Comparison of ENCODE assay signal across 8 cellular contexts in the genomic region with DNA sequence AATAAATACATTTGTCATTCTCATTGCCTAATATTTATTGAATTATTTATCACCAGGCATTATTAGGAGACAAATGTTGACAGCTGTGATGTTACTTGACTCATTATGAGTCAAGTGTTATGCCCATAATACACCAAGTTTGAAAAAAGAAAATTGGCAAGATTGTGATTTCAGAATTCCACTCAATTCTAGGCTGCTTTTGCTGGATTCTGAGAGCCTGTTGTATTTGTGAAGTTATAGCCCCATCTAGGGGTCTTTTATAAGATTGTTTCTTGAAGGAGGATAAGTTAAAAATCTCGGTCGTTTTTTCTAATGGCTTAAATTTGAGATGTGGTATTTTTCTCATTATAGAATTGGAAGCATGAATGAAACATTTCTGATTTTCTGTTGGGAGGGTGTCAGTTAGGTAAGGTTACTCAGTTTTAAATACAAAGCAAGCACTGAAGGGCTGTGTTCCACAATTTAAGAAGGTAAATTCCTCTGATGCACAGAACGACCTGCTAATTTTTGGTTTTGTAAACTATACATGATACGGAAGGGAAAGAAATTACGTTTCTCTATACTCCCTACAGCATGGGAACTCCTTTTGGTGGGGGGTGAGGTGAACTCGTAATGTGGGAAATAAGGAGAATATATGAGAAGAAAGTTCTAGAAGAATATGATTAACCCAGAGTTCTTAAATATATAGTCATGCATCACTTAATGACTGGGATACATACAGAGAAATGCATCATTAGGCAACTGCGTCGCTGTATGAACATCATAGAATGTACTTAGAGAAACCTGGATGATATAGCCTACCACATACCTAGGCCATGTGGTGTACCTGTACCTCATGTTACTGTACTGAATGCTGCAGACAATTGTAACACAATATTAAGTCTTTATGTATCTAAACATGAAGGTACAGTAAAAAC. TPM values are rescaled to one million over a fixed set of nuclear protein-coding genes. Genes with fewer than 3 reads are reported as not detected.
DNase-seq lines count a peak whose midpoint lies in the region; ATAC-seq and TF ChIP-seq lines count a peak whose summit lies in the region.

No MANE protein-coding gene starts in this region.

- no peak overlapping the region for H2AFZ ChIP-seq in neural cell (ENCODE audit: low read depth, low read length)

- POLR2A ChIA-PET in Panc1 (lab: Charles Lee), result interaction anchor here (0.6 kb wide), 1 partner anchor 46 kb away, joined by 3 read pairs; no protein-coding TSS in a partner anchor

- peak; percentile 95 for TF ChIP-seq RAD21 in neural cell (conservative IDR thresholded peaks at IDR 0.05)

- no peaks in the 10 kb centered on the region for H3K9me2 ChIP-seq in neural cell (ENCODE audit: insufficient read depth, low read length)

- peak overlapping the region; percentile 49 for H3K27ac ChIP-seq in Panc1 (ENCODE audit: low read length)
- H3K27ac ChIP-seq in neural cell (ENCODE audit: low read length), result no peak overlapping the region

- H3K27me3 ChIP-seq in Panc1 (ENCODE audit: control insufficient read depth, insufficient read depth, low read length) (no peaks in the 10 kb centered on the region), neural cell (ENCODE audit: insufficient read depth, low read depth, low read length) (no peaks in the 10 kb centered on the region)

- ATAC-seq in Panc1 (peak; percentile 72), GM19452 (IDR thresholded peaks at IDR 0.05; ENCODE audit: unreplicated experiment) (no peak), GM21528 (IDR thresholded peaks at IDR 0.05; ENCODE audit: low FRiP score, unreplicated experiment) (no peak)

- CTCF ChIA-PET in Panc1 (lab: Charles Lee), result interaction anchor here (1.0 to 1.4 kb wide), 5 partner anchors 142 to 173 kb away, joined by 3 to 10 read pairs (median 5); no protein-coding TSS in a partner anchor

- H3K4me1 ChIP-seq in Panc1 (ENCODE audit: control insufficient read depth, insufficient read depth, low read length), result peaks cover 22% of the 10 kb centered on the region

- no peak overlapping the region for H3K4me2 ChIP-seq in neural cell (ENCODE audit: low read length)

- H3K36me3 ChIP-seq in Panc1 (ENCODE audit: control insufficient read depth, insufficient read depth, low read length) (no peaks in the 10 kb centered on the region), neural cell (ENCODE audit: insufficient read depth, low read length) (no peaks in the 10 kb centered on the region)

- intact Hi-C loops in Panc1 (cut with micrococcal nuclease; ENCODE audit: unreplicated experiment), result loop anchor here (1.0 to 10.0 kb wide), 4 partner anchors 48 to 438 kb away; no protein-coding TSS in a partner anchor

- in situ Hi-C loops in Panc1 (cut with HindIII; ENCODE audit: low pct_unique_long_range_greater_than_20kb, low sequenced_read_pairs), result no loop called here

- H3K4me3 ChIP-seq in Jurkat, Clone E6-1 (ENCODE audit: low read length), result no peak overlapping the region
- H3K4me3 ChIP-seq in Panc1 (ENCODE audit: low read depth in 2 of 2, low read length in 2 of 2), result no peak overlapping the region
- no peak overlapping the region for H3K4me3 ChIP-seq in epithelial cell of proximal tubule (ENCODE audit: low read depth, low read length)
- H3K4me3 ChIP-seq in neural cell (ENCODE audit: low read length), result no peak overlapping the region

- BruUV-seq in Panc1 (replicated peaks; lab: Mats Ljungman, UMichigan), result no TSS peak

- TF ChIP-seq EP300 in neural cell (conservative IDR thresholded peaks at IDR 0.05; ENCODE audit: poor library complexity, severe bottlenecking), result no peak

- H3F3A ChIP-seq in neural cell (ENCODE audit: insufficient read depth, low read length, poor library complexity, severe bottlenecking), result no peaks in the 10 kb centered on the region

- peak; percentile 10 for DNase-seq in DMS153 (lab: John Stamatoyannopoulos, UW)
- DNase-seq in Jurkat, Clone E6-1 (ENCODE audit: low read depth, low spot score), result peak; percentile 37
- peak; percentile 74 for DNase-seq in Panc1 (ENCODE audit: low read depth, low spot score)
- DNase-seq in epithelial cell of proximal tubule (ENCODE audit: low read depth), result peak; percentile 16
- DNase-seq in activated CD4-positive, CD25-positive, alpha-beta regulatory T cell (lab: John Stamatoyannopoulos, UW), result no peak

- peaks cover 6% of the 10 kb centered on the region; the same call in 1 of the 2 replicates for H3K9me3 ChIP-seq in Panc1 (ENCODE audit: control insufficient read depth, insufficient read depth, low read depth, low read length)
- no peaks in the 10 kb centered on the region for H3K9me3 ChIP-seq in neural cell (ENCODE audit: low read length)

- no peak overlapping the region for H3K9ac ChIP-seq in neural cell (ENCODE audit: low read length)

- no peaks in the 10 kb centered on the region for H3K79me2 ChIP-seq in neural cell (replicated peaks; ENCODE audit: insufficient read depth, low read length)

- TF ChIP-seq CTCF in Panc1 (IDR thresholded peaks at IDR 0.05) (peak; percentile 63; the same call in 1 of the 2 replicates), epithelial cell of proximal tubule (conservative IDR thresholded peaks at IDR 0.05; ENCODE audit: low read depth, low read length) (peak; percentile 61), neural cell (IDR thresholded peaks at IDR 0.05; ENCODE audit: poor library complexity, severe bottlenecking) (peak; percentile 87)

- H4K20me1 ChIP-seq in neural cell (ENCODE audit: insufficient read depth), result no peaks in the 10 kb centered on the region

TF ChIP-seq in neural cell, 6 proteins besides CTCF, POLR2A, EP300 and RAD21:
- peak; percentile 94 for TF ChIP-seq SMC3 (conservative IDR thresholded peaks at IDR 0.05; ENCODE audit: poor library complexity)
- no peak for TF ChIP-seq MXI1 (conservative IDR thresholded peaks at IDR 0.05; ENCODE audit: poor library complexity, severe bottlenecking)
- no peak for TF ChIP-seq TAF1 (IDR thresholded peaks at IDR 0.05; ENCODE audit: low read depth)

RNA-seq across cellular contexts. Expression of gene STK31, which starts 2.6 kb away (rescaled TPM):
- polyA plus RNA-seq in Jurkat, Clone E6-1 (2012; ENCODE audit: insufficient read depth, insufficient read length), result not detected
- total RNA-seq in Panc1 (2021; ENCODE audit: unreplicated experiment) (1.0 TPM), epithelial cell of proximal tubule (0.12 and 0.43 TPM in 2 replicates)
- polyA plus RNA-seq in Panc1 (2012; ENCODE audit: insufficient read length), result 0.80 TPM
- polyA plus RNA-seq in neural cell, result 0.76 and 1.4 TPM in 2 replicates
- 0.97 and 2.0 TPM in 2 replicates for polyA minus RNA-seq in neural cell

RNA-seq across cellular contexts. Expression of gene FAM221A, which starts 32.6 kb away (rescaled TPM):
- 18.4 TPM for polyA plus RNA-seq in Jurkat, Clone E6-1 (2012; ENCODE audit: insufficient read depth, insufficient read length)
- total RNA-seq in Panc1 (2021; ENCODE audit: unreplicated experiment), result 8.4 TPM
- 8.5 TPM for polyA plus RNA-seq in Panc1 (2012; ENCODE audit: insufficient read length)
- total RNA-seq in epithelial cell of proximal tubule, result 13.2 and 13.4 TPM in 2 replicates
- polyA plus RNA-seq in neural cell, result 11.3 and 17.7 TPM in 2 replicates
- 6.6 and 8.3 TPM in 2 replicates for polyA minus RNA-seq in neural cell

Comparison
In these comparisons a context has a peak if more than half of its experiments do, and no peak if none do; other contexts are left out.
1. DNase-seq: peak in DMS153 (single experiment), Jurkat, Clone E6-1 (single experiment), Panc1 (single experiment) and epithelial cell of proximal tubule (single experiment); none in activated CD4-positive, CD25-positive, alpha-beta regulatory T cell (0 of 4).
2. Peak in every context shown above with its lines, with median percentiles within 50 percentile points of each other: CTCF ChIP-seq.